In genomic region chr4:27024807-27025206, GRCh38 we compare ENCODE assay signal across 1 cellular context.
TF ChIP-seq lines count a peak whose summit lies in the region.

No MANE protein-coding gene starts in this region.

TF ChIP-seq in K562, 482 proteins besides CTCF, POLR2A, EP300 and RAD21 (continued from another document):
- TF ChIP-seq TRIM25 (IDR thresholded peaks at IDR 0.05; ENCODE audit: borderline replicate concordance) (no peak), PML (IDR thresholded peaks at IDR 0.05; ENCODE audit: low read length) (no peak), GABPB1 (CRISPR knock-in tag; IDR thresholded peaks at IDR 0.05) (no peak), POLR2G (IDR thresholded peaks at IDR 0.05; ENCODE audit: low read depth, low read length) (no peak), MCM5 (IDR thresholded peaks at IDR 0.05; ENCODE audit: low read depth) (no peak), TAF7 (tag; IDR thresholded peaks at IDR 0.05) (no peak), TEAD1 (CRISPR knock-in tag; IDR thresholded peaks at IDR 0.05) (no peak), ZNF239 (CRISPR knock-in tag; IDR thresholded peaks at IDR 0.05) (no peak)
